ENCODE assay signal across 8 cellular contexts in the genomic region with DNA sequence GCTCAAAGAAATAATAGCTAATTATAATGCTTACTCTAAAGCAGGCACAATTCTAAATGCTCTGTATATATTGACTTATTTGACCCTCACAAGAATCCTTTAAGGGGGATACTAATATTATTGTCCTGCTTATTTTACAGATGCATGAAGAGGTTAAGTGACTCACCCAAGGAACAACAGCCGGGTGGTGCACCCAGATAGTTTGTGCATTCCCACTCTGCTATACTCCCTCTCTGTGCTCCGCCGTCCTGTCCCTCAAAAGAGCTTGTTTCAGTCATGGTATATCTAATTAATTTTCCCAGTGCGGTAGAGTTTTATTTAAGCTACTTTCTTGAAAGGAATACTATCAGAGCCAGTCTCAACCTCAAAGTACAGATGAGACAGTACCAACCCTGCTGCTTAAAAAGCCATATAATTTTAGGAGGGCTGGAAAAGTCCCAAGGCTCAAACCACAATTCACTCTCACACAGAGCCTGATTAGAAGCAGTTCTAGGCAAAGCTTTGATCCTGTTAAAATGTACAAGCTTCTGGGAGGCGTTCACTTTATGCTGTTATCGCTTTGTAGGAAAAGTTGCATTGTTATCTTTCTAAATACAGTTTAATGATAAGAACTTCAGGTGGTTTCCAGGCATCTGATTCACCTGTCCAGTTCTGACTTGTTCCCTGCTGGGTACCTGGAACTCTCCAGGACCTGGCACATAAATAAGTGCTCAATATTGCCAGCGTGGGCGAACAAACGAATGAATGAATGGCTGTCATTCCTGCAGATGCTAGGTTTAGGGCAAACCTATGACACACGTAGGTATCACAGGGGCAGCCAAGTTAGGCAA.
DNase-seq lines count a peak whose midpoint lies in the region; ATAC-seq and TF ChIP-seq lines count a peak whose summit lies in the region.

No MANE protein-coding gene starts in this region.

- H3K4me1 ChIP-seq in lung (ENCODE audit: control insufficient read depth in 2 of 2, insufficient read depth in 2 of 2, low read length in 2 of 2) (peaks cover 15 to 30% of the 10 kb centered on the region in 2 donors), thoracic aorta (ENCODE audit: control insufficient read depth in 1 of 2, low read depth in 2 of 2) (peaks cover 72 to 89% of the 10 kb centered on the region in 2 donors), HAP-1 (no peaks in the 10 kb centered on the region), trophoblast cell (ENCODE audit: control insufficient read depth in 1 of 2, insufficient read depth in 2 of 2, low read length in 2 of 2) (peaks cover 3 to 6% of the 10 kb centered on the region in 2 experiments)

- no peak overlapping the region for H2BK120ac ChIP-seq in trophoblast cell (ENCODE audit: insufficient read depth, low read length, poor library complexity)

- H2AK5ac ChIP-seq in trophoblast cell (ENCODE audit: low read length): no peak overlapping the region

- TF ChIP-seq CTCF in astrocyte of the spinal cord (IDR thresholded peaks at IDR 0.05; ENCODE audit: low read depth, low read length): no peak
- no peak for TF ChIP-seq CTCF in lung (IDR thresholded peaks at IDR 0.05; ENCODE audit: control extremely low read depth, extremely low read depth)
- TF ChIP-seq CTCF in thoracic aorta (IDR thresholded peaks at IDR 0.05): no peak

- H3K9ac ChIP-seq in trophoblast cell (ENCODE audit: low read length): no peak overlapping the region

- 60 to 77% methylated on average over 10 of the region's 10 CpGs for WGBS in lung, 2 donors
- no CpG with 5 or more reads among the region's 10 CpGs for WGBS in trophoblast cell (ENCODE audit: extremely low coverage, insufficient coverage, insufficient read length)

- H4K8ac ChIP-seq in trophoblast cell (ENCODE audit: low read depth, low read length): no peak overlapping the region

- H3K4ac ChIP-seq in trophoblast cell (ENCODE audit: low read depth, low read length): no peak overlapping the region

- no peak for ATAC-seq in lung (ENCODE audit: insufficient read depth, low FRiP score)
- no peak for ATAC-seq in thoracic aorta (ENCODE audit: insufficient number of reproducible peaks, low FRiP score, low read depth)
- ATAC-seq in GM18511 (IDR thresholded peaks at IDR 0.05; ENCODE audit: unreplicated experiment): no peak

- H3K36me3 ChIP-seq in lung (ENCODE audit: control insufficient read depth in 2 of 2, insufficient read depth in 2 of 2, low read length in 2 of 2): no peaks in the 10 kb centered on the region
- H3K36me3 ChIP-seq in thoracic aorta: peaks cover 7% of the 10 kb centered on the region
- no peaks in the 10 kb centered on the region for H3K36me3 ChIP-seq in HAP-1 (replicated peaks)
- no peaks in the 10 kb centered on the region for H3K36me3 ChIP-seq in trophoblast cell (ENCODE audit: control insufficient read depth in 1 of 2, insufficient read depth in 2 of 2, low read length in 2 of 2)

- no peak overlapping the region for H3K14ac ChIP-seq in trophoblast cell (ENCODE audit: low read length)

- no peak overlapping the region for H4K91ac ChIP-seq in trophoblast cell (ENCODE audit: low read depth, low read length)

- H3K9me3 ChIP-seq in lung (ENCODE audit: control insufficient read depth in 2 of 2, insufficient read depth in 1 of 2, low read length in 1 of 2) (no peaks in the 10 kb centered on the region), thoracic aorta (no peaks in the 10 kb centered on the region), HAP-1 (no peaks in the 10 kb centered on the region), trophoblast cell (ENCODE audit: insufficient read depth, low read depth, low read length) (peaks cover 3% of the 10 kb centered on the region)

- H3K18ac ChIP-seq in trophoblast cell (ENCODE audit: low read length): no peak overlapping the region

- no peaks in the 10 kb centered on the region for H3K79me2 ChIP-seq in trophoblast cell (ENCODE audit: control insufficient read depth, insufficient read depth, low read length, poor library complexity)

- in situ Hi-C loops in astrocyte of the spinal cord (cut with HindIII; ENCODE audit: low sequenced_read_pairs): no loop called here
- in situ Hi-C loops in HAP-1 (cut with MboI; ENCODE audit: low sequenced_read_pairs): no loop called here

- H3K79me1 ChIP-seq in trophoblast cell (ENCODE audit: low read length): peaks cover 5% of the 10 kb centered on the region

- no peaks in the 10 kb centered on the region for H3K27me3 ChIP-seq in lung (ENCODE audit: control insufficient read depth, insufficient read depth)
- H3K27me3 ChIP-seq in thoracic aorta (replicated peaks; ENCODE audit: insufficient read depth): no peaks in the 10 kb centered on the region
- H3K27me3 ChIP-seq in HAP-1 (ENCODE audit: low read depth): no peaks in the 10 kb centered on the region
- H3K27me3 ChIP-seq in trophoblast cell (ENCODE audit: insufficient read depth, low read length): no peaks in the 10 kb centered on the region

- H3K23ac ChIP-seq in trophoblast cell (ENCODE audit: low read length): no peak overlapping the region

- no peak overlapping the region for H2BK12ac ChIP-seq in trophoblast cell (ENCODE audit: low read length)

- H3K4me3 ChIP-seq in astrocyte of the spinal cord (ENCODE audit: low read depth, low read length) (no peak overlapping the region), lung (no peak overlapping the region), thoracic aorta (peak overlapping the region; percentile 50), HAP-1 (no peak overlapping the region), trophoblast cell (ENCODE audit: low read depth, low read length) (no peak overlapping the region)

- DNase-seq in activated effector memory CD4-positive, alpha-beta T cell treated with anti-CD3 and anti-CD28 coated beads, Interleukin-2, amount 50 U/mL, for 16 hours: peak; percentile 77
- no peak for DNase-seq in activated effector memory CD4-positive, alpha-beta T cell treated with Interleukin-2 at 50 U/mL for 16 hours
- DNase-seq in astrocyte of the spinal cord (ENCODE audit: low read depth, low spot score) (peak; percentile 58), lung (ENCODE audit: low spot score) (no peak), thoracic aorta (ENCODE audit: low spot score) (no peak), HAP-1 (ENCODE audit: low spot score in 2 of 2) (no peak), trophoblast cell (no peak)

- no peak overlapping the region for H3K4me2 ChIP-seq in trophoblast cell (ENCODE audit: low read length)

- H4K12ac ChIP-seq in trophoblast cell (ENCODE audit: low read depth, low read length): no peak overlapping the region

- H3K27ac ChIP-seq in lung (ENCODE audit: low read depth in 1 of 2, low read length in 1 of 2) (peak overlapping the region; percentile 13 to 90), thoracic aorta (peak overlapping the region; percentile 65 to 73), trophoblast cell (ENCODE audit: low read depth, low read length) (no peak overlapping the region)

- no peak overlapping the region for H2BK5ac ChIP-seq in trophoblast cell (ENCODE audit: low read depth, low read length, poor library complexity)

- no peak overlapping the region for H2AFZ ChIP-seq in trophoblast cell (ENCODE audit: insufficient read depth, low read length, poor library complexity)

Comparison
In these comparisons a context has a peak if more than half of its experiments do, and no peak if none do; other contexts are left out.
1. DNase-seq: peak in activated effector memory CD4-positive, alpha-beta T cell treated with anti-CD3 and anti-CD28 coated beads, Interleukin-2, amount 50 U/mL, for 16 hours (single experiment) and astrocyte of the spinal cord (single experiment); none in activated effector memory CD4-positive, alpha-beta T cell treated with Interleukin-2 at 50 U/mL for 16 hours (single experiment), lung (single experiment), thoracic aorta (single experiment), HAP-1 (0 of 2) and trophoblast cell (0 of 2).